In the genomic region with DNA sequence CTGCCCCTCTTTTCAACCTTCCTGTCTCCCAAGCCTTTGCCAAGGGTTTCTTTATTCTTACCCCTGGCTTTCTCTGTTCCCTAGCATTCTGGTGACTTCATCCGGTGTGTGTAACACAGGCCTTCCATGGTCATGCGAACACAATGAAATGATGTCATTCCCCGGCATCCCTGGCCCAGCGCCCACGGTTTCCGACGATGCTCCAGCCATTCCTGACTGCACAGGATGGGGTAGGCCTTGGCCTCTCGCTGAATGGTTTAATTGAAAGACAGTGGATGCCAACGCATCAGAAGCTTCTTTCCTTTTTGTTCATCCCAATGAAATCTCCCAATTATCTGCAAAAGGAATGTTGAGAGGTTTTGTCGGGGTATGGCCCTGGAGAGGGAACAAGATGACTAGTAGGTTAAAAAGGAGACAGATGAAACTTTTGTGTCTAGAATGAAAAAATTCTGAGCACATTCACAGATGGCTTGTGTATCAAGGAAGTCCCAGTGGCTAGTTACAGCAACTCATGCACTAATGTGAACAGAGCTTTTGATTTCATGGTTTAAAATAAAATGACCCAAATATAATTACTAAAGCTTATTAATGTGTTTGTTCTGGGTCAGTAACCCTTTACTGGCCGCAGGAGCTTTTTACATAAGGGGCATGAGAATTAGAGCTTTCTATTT, we compare ENCODE assay signal across 12 cellular contexts.
DNase-seq lines count a peak whose midpoint lies in the region; ATAC-seq and TF ChIP-seq lines count a peak whose summit lies in the region.
"Had no signal": no experiment of that assay in that cellular context is flagged by ENCODE, and none has a peak within 500 bp of the region (broad histone marks: within the 10 kb centered on the region; RNA-seq: fewer than 3 reads in every experiment).

No MANE protein-coding gene starts in this region.

- H3K4me3 ChIP-seq in SK-N-SH (ENCODE audit: low read depth in 2 of 2, low read length in 1 of 2): no peak overlapping the region
- H3K4me3 ChIP-seq: mucosa of descending colon had no signal

- no peak overlapping the region for H3K4me2 ChIP-seq in SK-N-SH

- no peaks in the 10 kb centered on the region for H3K4me1 Mint-ChIP-seq in nephron progenitor cell
- H3K4me1 Mint-ChIP-seq in activated T-cell treated with anti-CD3 and anti-CD28 coated beads, Interleukin-2, amount 50 U/mL, for 24 hours (ENCODE audit: low read depth): no peaks in the 10 kb centered on the region
- H3K4me1 Mint-ChIP-seq: activated CD4-positive, alpha-beta T cell treated with anti-CD3 and anti-CD28 coated beads for 36 hours had no signal

- no peak for TF ChIP-seq EP300 in SK-N-SH (IDR thresholded peaks at IDR 0.05; ENCODE audit: borderline replicate concordance in 1 of 2, low read depth in 1 of 2, low read length in 1 of 2)

- H3K4me1 ChIP-seq in SK-N-SH (ENCODE audit: control insufficient read depth in 1 of 2, insufficient read depth in 2 of 2, low read depth in 1 of 2, low read length in 1 of 2): no peaks in the 10 kb centered on the region; a peak in 2 of 4 replicates

- no peak overlapping the region for H2AFZ ChIP-seq in SK-N-SH (ENCODE audit: low read depth)

- no peak for ATAC-seq in SK-N-SH treated with all-trans-retinoic acid at 6 μM for 48 hours
- no peak for ATAC-seq in HG03342 (IDR thresholded peaks at IDR 0.05; ENCODE audit: unreplicated experiment)
- ATAC-seq: activated CD4-positive, alpha-beta T cell treated with anti-CD3 and anti-CD28 coated beads for 36 hours; mucosa of descending colon had no signal

- peak overlapping the region; percentile 50 for H3K27ac Mint-ChIP-seq in nephron progenitor cell
- H3K27ac Mint-ChIP-seq in activated T-cell treated with anti-CD3 and anti-CD28 coated beads, Interleukin-2, amount 50 U/mL, for 24 hours: no peak overlapping the region
- H3K27ac Mint-ChIP-seq: activated CD4-positive, alpha-beta T cell treated with anti-CD3 and anti-CD28 coated beads for 36 hours had no signal

- no peak overlapping the region for H3K4me3 Mint-ChIP-seq in nephron progenitor cell
- H3K4me3 Mint-ChIP-seq in activated T-cell treated with anti-CD3 and anti-CD28 coated beads, Interleukin-2, amount 50 U/mL, for 24 hours: no peak overlapping the region
- H3K4me3 Mint-ChIP-seq: activated CD4-positive, alpha-beta T cell treated with anti-CD3 and anti-CD28 coated beads for 36 hours had no signal

- 43% methylated on average over 7 of the region's 11 CpGs for WGBS in SK-N-SH (ENCODE audit: low lambda C conversion rate)

- no peaks in the 10 kb centered on the region for H3K36me3 ChIP-seq in SK-N-SH (replicated peaks in 1 of 2; ENCODE audit: control insufficient read depth in 1 of 2, insufficient read depth in 2 of 2, low read length in 1 of 2)

- no peaks in the 10 kb centered on the region for H3F3A ChIP-seq in SK-N-SH (replicated peaks; ENCODE audit: insufficient read depth)

- H3K27me3 ChIP-seq in SK-N-SH (ENCODE audit: insufficient read depth): no peaks in the 10 kb centered on the region

- peaks cover 6% of the 10 kb centered on the region; the same call in 1 of the 2 replicates for H3K9me3 ChIP-seq in SK-N-SH

- H3K27me3 Mint-ChIP-seq in nephron progenitor cell (ENCODE audit: low read depth, poor library complexity): peaks cover 4% of the 10 kb centered on the region
- H3K27me3 Mint-ChIP-seq in activated T-cell treated with anti-CD3 and anti-CD28 coated beads, Interleukin-2, amount 50 U/mL, for 24 hours: no peaks in the 10 kb centered on the region
- H3K27me3 Mint-ChIP-seq: activated CD4-positive, alpha-beta T cell treated with anti-CD3 and anti-CD28 coated beads for 36 hours had no signal

- no peak overlapping the region for H3K27ac ChIP-seq in SK-N-SH (ENCODE audit: low read depth in 2 of 2, low read length in 1 of 2)

- TF ChIP-seq CTCF in SK-N-SH (IDR thresholded peaks at IDR 0.05) (no peak), nephron progenitor cell (IDR thresholded peaks at IDR 0.05) (no peak)

- H3K79me2 ChIP-seq in SK-N-SH (ENCODE audit: insufficient read depth): no peaks in the 10 kb centered on the region

- H3K9me2 ChIP-seq in SK-N-SH: no peaks in the 10 kb centered on the region

- no peaks in the 10 kb centered on the region for H3K36me3 Mint-ChIP-seq in nephron progenitor cell (ENCODE audit: low read depth)
- no peaks in the 10 kb centered on the region for H3K36me3 Mint-ChIP-seq in activated T-cell treated with anti-CD3 and anti-CD28 coated beads, Interleukin-2, amount 50 U/mL, for 24 hours (ENCODE audit: low read depth)

- no peak for TF ChIP-seq RAD21 in SK-N-SH (IDR thresholded peaks at IDR 0.05; ENCODE audit: low read length)

- CTCF ChIA-PET in SK-N-SH (lab: Yijun Ruan, JAX): interaction anchor here (0.6 kb wide), 1 partner anchor 51 kb away, joined by 4 read pairs; no protein-coding TSS in a partner anchor

- H3K9ac ChIP-seq in SK-N-SH: no peak overlapping the region

- POLR2A ChIA-PET in SK-N-SH (lab: Yijun Ruan, JAX): no interaction called here

- DNase-seq in SK-N-SH: no peak
- DNase-seq in head of caudate nucleus: peak; percentile 9 to 86 (median 60)
- DNase-seq in nephron progenitor cell: no peak
- no peak for DNase-seq in NOMO-1 treated with dmso at 0.1 percent for 144 hours (lab: John Stamatoyannopoulos, UW; ENCODE audit: unreplicated experiment)
- no peak for DNase-seq in MV-4-11 (lab: John Stamatoyannopoulos, UW)
- no peak for DNase-seq in activated T-cell treated with anti-CD3 and anti-CD28 coated beads, Interleukin-2, amount 50 U/mL, for 24 hours
- DNase-seq: activated CD4-positive, alpha-beta T cell treated with anti-CD3 and anti-CD28 coated beads for 36 hours; cerebellar nuclear complex; mucosa of descending colon; SW 1271 had no signal

- intact Hi-C loops in head of caudate nucleus (cut with DNase I): no loop called here

- H3K9me3 Mint-ChIP-seq in nephron progenitor cell: no peaks in the 10 kb centered on the region
- H3K9me3 Mint-ChIP-seq in activated T-cell treated with anti-CD3 and anti-CD28 coated beads, Interleukin-2, amount 50 U/mL, for 24 hours: peaks cover 11% of the 10 kb centered on the region

- no peaks in the 10 kb centered on the region for H4K20me1 ChIP-seq in SK-N-SH (ENCODE audit: insufficient read depth)

TF ChIP-seq in SK-N-SH treated with all-trans-retinoic acid at 6 μM for 48 hours, 23 proteins besides CTCF, POLR2A, EP300 and RAD21 (continues in another document):
- TF ChIP-seq, protein P1, sequence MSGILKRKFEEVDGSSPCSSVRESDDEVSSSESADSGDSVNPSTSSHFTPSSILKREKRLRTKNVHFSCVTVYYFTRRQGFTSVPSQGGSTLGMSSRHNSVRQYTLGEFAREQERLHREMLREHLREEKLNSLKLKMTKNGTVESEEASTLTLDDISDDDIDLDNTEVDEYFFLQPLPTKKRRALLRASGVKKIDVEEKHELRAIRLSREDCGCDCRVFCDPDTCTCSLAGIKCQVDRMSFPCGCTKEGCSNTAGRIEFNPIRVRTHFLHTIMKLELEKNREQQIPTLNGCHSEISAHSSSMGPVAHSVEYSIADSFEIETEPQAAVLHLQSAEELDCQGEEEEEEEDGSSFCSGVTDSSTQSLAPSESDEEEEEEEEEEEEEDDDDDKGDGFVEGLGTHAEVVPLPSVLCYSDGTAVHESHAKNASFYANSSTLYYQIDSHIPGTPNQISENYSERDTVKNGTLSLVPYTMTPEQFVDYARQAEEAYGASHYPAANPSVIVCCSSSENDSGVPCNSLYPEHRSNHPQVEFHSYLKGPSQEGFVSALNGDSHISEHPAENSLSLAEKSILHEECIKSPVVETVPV (CRISPR knock-in tag; IDR thresholded peaks at IDR 0.05): no peak
- TF ChIP-seq, protein P2, sequence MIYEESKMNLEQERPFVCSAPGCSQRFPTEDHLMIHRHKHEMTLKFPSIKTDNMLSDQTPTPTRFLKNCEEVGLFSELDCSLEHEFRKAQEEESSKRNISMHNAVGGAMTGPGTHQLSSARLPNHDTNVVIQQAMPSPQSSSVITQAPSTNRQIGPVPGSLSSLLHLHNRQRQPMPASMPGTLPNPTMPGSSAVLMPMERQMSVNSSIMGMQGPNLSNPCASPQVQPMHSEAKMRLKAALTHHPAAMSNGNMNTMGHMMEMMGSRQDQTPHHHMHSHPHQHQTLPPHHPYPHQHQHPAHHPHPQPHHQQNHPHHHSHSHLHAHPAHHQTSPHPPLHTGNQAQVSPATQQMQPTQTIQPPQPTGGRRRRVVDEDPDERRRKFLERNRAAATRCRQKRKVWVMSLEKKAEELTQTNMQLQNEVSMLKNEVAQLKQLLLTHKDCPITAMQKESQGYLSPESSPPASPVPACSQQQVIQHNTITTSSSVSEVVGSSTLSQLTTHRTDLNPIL (CRISPR knock-in tag; IDR thresholded peaks at IDR 0.05; ENCODE audit: low read depth): peak; percentile 74; the same call in 1 of the 2 replicates
- TF ChIP-seq ISL1 (CRISPR knock-in tag; IDR thresholded peaks at IDR 0.05): peak; percentile 73
- TF ChIP-seq ZFP3 (CRISPR knock-in tag; IDR thresholded peaks at IDR 0.05): peak; percentile 59; the same call in 1 of the 2 replicates

TF ChIP-seq in SK-N-SH, 30 proteins besides CTCF, POLR2A, EP300 and RAD21:
- TF ChIP-seq, protein P3, sequence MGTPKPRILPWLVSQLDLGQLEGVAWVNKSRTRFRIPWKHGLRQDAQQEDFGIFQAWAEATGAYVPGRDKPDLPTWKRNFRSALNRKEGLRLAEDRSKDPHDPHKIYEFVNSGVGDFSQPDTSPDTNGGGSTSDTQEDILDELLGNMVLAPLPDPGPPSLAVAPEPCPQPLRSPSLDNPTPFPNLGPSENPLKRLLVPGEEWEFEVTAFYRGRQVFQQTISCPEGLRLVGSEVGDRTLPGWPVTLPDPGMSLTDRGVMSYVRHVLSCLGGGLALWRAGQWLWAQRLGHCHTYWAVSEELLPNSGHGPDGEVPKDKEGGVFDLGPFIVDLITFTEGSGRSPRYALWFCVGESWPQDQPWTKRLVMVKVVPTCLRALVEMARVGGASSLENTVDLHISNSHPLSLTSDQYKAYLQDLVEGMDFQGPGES (IDR thresholded peaks at IDR 0.05; ENCODE audit: low read depth, low read length): no peak

Comparison
In these comparisons a context has a peak if more than half of its experiments do, and no peak if none do; other contexts are left out.
1. DNase-seq: peak in head of caudate nucleus (42 of 42); none in SK-N-SH (single experiment), nephron progenitor cell (single experiment), NOMO-1 treated with dmso at 0.1 percent for 144 hours (single experiment), MV-4-11 (single experiment) and activated T-cell treated with anti-CD3 and anti-CD28 coated beads, Interleukin-2, amount 50 U/mL, for 24 hours (single experiment).